Comparison of ENCODE assay signal across 16 cellular contexts in genomic region chr4:24876431-24876830, GRCh38. TPM values are rescaled to one million over a fixed set of nuclear protein-coding genes. Genes with fewer than 3 reads are reported as not detected.
A peak's percentile ranks its signal among the peaks of the same experiment; 100 is the strongest.
DNase-seq lines count a peak whose midpoint lies in the region; ATAC-seq and TF ChIP-seq lines count a peak whose summit lies in the region.
"Had no signal": no experiment of that assay in that cellular context is flagged by ENCODE, and none has a peak within 500 bp of the region (broad histone marks: within the 10 kb centered on the region; RNA-seq: fewer than 3 reads in every experiment).

No MANE protein-coding gene starts in this region.

- no peak for ATAC-seq in GM18498 (IDR thresholded peaks at IDR 0.05; ENCODE audit: unreplicated experiment)
- ATAC-seq: GM23338, K562 had no signal

- H2BK5ac ChIP-seq in trophoblast cell (ENCODE audit: low read depth, low read length, poor library complexity), result no peak overlapping the region

- H2BK12ac ChIP-seq in trophoblast cell (ENCODE audit: low read length), result no peak overlapping the region

- CTCF ChIA-PET in PC-9 (lab: Charles Lee), result no interaction called here

- no peak overlapping the region for H2AFZ ChIP-seq in trophoblast cell (ENCODE audit: insufficient read depth, low read length, poor library complexity)
- H2AFZ ChIP-seq in PC-9, result no peak overlapping the region
- H2AFZ ChIP-seq: GM23338 had no signal

- no peak overlapping the region for H3K4ac ChIP-seq in trophoblast cell (ENCODE audit: low read depth, low read length)

- no peak overlapping the region for H3K18ac ChIP-seq in trophoblast cell (ENCODE audit: low read length)

- H4K91ac ChIP-seq in trophoblast cell (ENCODE audit: low read depth, low read length), result no peak overlapping the region

- H4K12ac ChIP-seq in trophoblast cell (ENCODE audit: low read depth, low read length), result no peak overlapping the region

- H3K14ac ChIP-seq in trophoblast cell (ENCODE audit: low read length), result no peak overlapping the region

- H2AK5ac ChIP-seq in trophoblast cell (ENCODE audit: low read length), result no peak overlapping the region

- H3K9ac ChIP-seq in trophoblast cell (ENCODE audit: low read length), result no peak overlapping the region
- H3K9ac ChIP-seq: BLaER1 treated with 17β-estradiol and CSF1 and Interleukin-3, amounts not matched to agents 10 nM and 100 nM had no signal

- H3K4me2 ChIP-seq in trophoblast cell (ENCODE audit: low read length) (no peak overlapping the region), PC-9 (no peak overlapping the region)
- H3K4me2 ChIP-seq: BLaER1 treated with 17β-estradiol and CSF1 and Interleukin-3, amounts not matched to agents 10 nM and 100 nM; GM23338 had no signal

- no peak overlapping the region for H4K8ac ChIP-seq in trophoblast cell (ENCODE audit: low read depth, low read length)

- H3K27ac ChIP-seq in breast epithelium (no peak overlapping the region), VCaP (peak overlapping the region; percentile 34), trophoblast cell (ENCODE audit: low read depth, low read length) (no peak overlapping the region), PC-9 (no peak overlapping the region)
- H3K27ac ChIP-seq: BLaER1 treated with 17β-estradiol and CSF1 and Interleukin-3, amounts not matched to agents 10 nM and 100 nM; HL-60 had no signal

- BruUV-seq in PC-9 (replicated peaks; lab: Mats Ljungman, UMichigan), result no TSS peak

- H3K79me2 ChIP-seq in trophoblast cell (ENCODE audit: control insufficient read depth, insufficient read depth, low read length, poor library complexity), result no peaks in the 10 kb centered on the region
- H3K79me2 ChIP-seq in PC-9 (ENCODE audit: low read depth), result no peaks in the 10 kb centered on the region

- no peaks in the 10 kb centered on the region for H4K20me1 ChIP-seq in PC-9 (ENCODE audit: insufficient read depth)
- H4K20me1 ChIP-seq: BLaER1 treated with 17β-estradiol and CSF1 and Interleukin-3, amounts not matched to agents 10 nM and 100 nM had no signal

- no CpG with 5 or more reads among the region's 6 CpGs for WGBS in trophoblast cell (ENCODE audit: extremely low coverage, insufficient coverage, insufficient read length)

- no peaks in the 10 kb centered on the region for H3K4me1 ChIP-seq in breast epithelium
- no peaks in the 10 kb centered on the region for H3K4me1 ChIP-seq in trophoblast cell (ENCODE audit: control insufficient read depth in 1 of 2, insufficient read depth in 2 of 2, low read length in 2 of 2)
- no peaks in the 10 kb centered on the region for H3K4me1 ChIP-seq in PC-9 (replicated peaks; ENCODE audit: insufficient read depth)

- no peak overlapping the region for H2BK120ac ChIP-seq in trophoblast cell (ENCODE audit: insufficient read depth, low read length, poor library complexity)

- no peaks in the 10 kb centered on the region for H3K9me3 ChIP-seq in breast epithelium
- peaks cover 2% of the 10 kb centered on the region for H3K9me3 ChIP-seq in trophoblast cell (ENCODE audit: insufficient read depth, low read depth, low read length)
- H3K9me3 ChIP-seq in PC-9 (ENCODE audit: insufficient read depth, low read depth), result no peaks in the 10 kb centered on the region

- H3K79me1 ChIP-seq in trophoblast cell (ENCODE audit: low read length), result no peaks in the 10 kb centered on the region

- H3K9me2 ChIP-seq in PC-9 (ENCODE audit: insufficient read depth), result no peaks in the 10 kb centered on the region

- POLR2A ChIA-PET in PC-9 (lab: Charles Lee; ENCODE audit: unreplicated experiment), result no interaction called here

- TF ChIP-seq POLR2A in breast epithelium (IDR thresholded peaks at IDR 0.05), result no peak

- H3K27me3 ChIP-seq in breast epithelium (no peaks in the 10 kb centered on the region), trophoblast cell (ENCODE audit: insufficient read depth, low read length) (no peaks in the 10 kb centered on the region), PC-9 (ENCODE audit: insufficient read depth, low read depth) (no peaks in the 10 kb centered on the region)
- H3K27me3 ChIP-seq: BLaER1 treated with 17β-estradiol and CSF1 and Interleukin-3, amounts not matched to agents 10 nM and 100 nM had no signal

- H3K4me3 ChIP-seq in breast epithelium, result no peak overlapping the region
- no peak overlapping the region for H3K4me3 ChIP-seq in trophoblast cell (ENCODE audit: low read depth, low read length)
- no peak overlapping the region for H3K4me3 ChIP-seq in PC-9
- H3K4me3 ChIP-seq: BLaER1 treated with 17β-estradiol and CSF1 and Interleukin-3, amounts not matched to agents 10 nM and 100 nM; GM23338; K562 had no signal

- H3K23ac ChIP-seq in trophoblast cell (ENCODE audit: low read length), result no peak overlapping the region

- TF ChIP-seq CTCF in breast epithelium (IDR thresholded peaks at IDR 0.05), result no peak
- TF ChIP-seq CTCF in VCaP (conservative IDR thresholded peaks at IDR 0.05), result no peak
- TF ChIP-seq CTCF in PC-9 (conservative IDR thresholded peaks at IDR 0.05), result no peak

- intact Hi-C loops in breast epithelium (cut with DNase I; ENCODE audit: low total_unique reads), result no loop called here
- intact Hi-C loops in PC-9 (cut with micrococcal nuclease; ENCODE audit: unreplicated experiment), result no loop called here

- DNase-seq in T47D (ENCODE audit: low read depth in 1 of 2, low spot score in 1 of 2) (peak; percentile 13 to 44), breast epithelium (ENCODE audit: low spot score in 2 of 2) (no peak), trophoblast cell (peak; percentile 40 to 66), SHP77 (lab: John Stamatoyannopoulos, UW) (no peak), PC-9 (no peak)
- DNase-seq: ACHN; CD4-positive, alpha-beta memory T cell; DND-41; GDM1; H7 had no signal

- in situ Hi-C loops in T47D (cut with HindIII; ENCODE audit: low pct_unique_long_range_greater_than_20kb, low sequenced_read_pairs), result no loop called here

- H3F3A ChIP-seq in PC-9 (ENCODE audit: insufficient read depth, low read depth), result no peaks in the 10 kb centered on the region

- H3K36me3 ChIP-seq in breast epithelium, result peaks cover 4% of the 10 kb centered on the region
- no peaks in the 10 kb centered on the region for H3K36me3 ChIP-seq in trophoblast cell (ENCODE audit: control insufficient read depth in 1 of 2, insufficient read depth in 2 of 2, low read length in 2 of 2)
- H3K36me3 ChIP-seq in PC-9 (ENCODE audit: low read depth), result no peaks in the 10 kb centered on the region

RNA-seq across cellular contexts. Expression of gene CCDC149, which starts 36.4 kb away (rescaled TPM):
- total RNA-seq in breast epithelium (10 to 100 TPM; 15.8 to 21.0 (median 18.6) TPM), PC-9 (2021) (8.1 and 9.8 TPM in 2 replicates)
- 4.3 and 4.4 TPM in 2 replicates for polyA plus RNA-seq in trophoblast cell (2013)

Comparison
In these comparisons a context has a peak if more than half of its experiments do, and no peak if none do; other contexts are left out.
1. DNase-seq: peak in T47D (2 of 2) and trophoblast cell (2 of 2); none in breast epithelium (0 of 2), SHP77 (0 of 2) and PC-9 (0 of 2).